ENCODE assay signal across 19 cellular contexts in genomic region chr6:122678841-122679240, GRCh38.
"Had no signal": no experiment of that assay in that cellular context is flagged by ENCODE, and none has a peak within 500 bp of the region (broad histone marks: within the 10 kb centered on the region; RNA-seq: fewer than 3 reads in every experiment).

No MANE protein-coding gene starts in this region.

- H3K36me3 ChIP-seq: esophagus muscularis mucosa, gastroesophageal sphincter, spleen, tibial artery, upper lobe of right lung, vagina had no signal

- H3K9me3 ChIP-seq: esophagus muscularis mucosa, gastroesophageal sphincter, mucosa of descending colon, spleen, tibial artery, upper lobe of right lung, vagina had no signal

- DNase-seq: effector CD4-positive, alpha-beta T cell; foreskin fibroblast; glutamatergic neuron; immature natural killer cell; mucosa of descending colon; naive thymus-derived CD8-positive, alpha-beta T cell; spleen; stimulated activated CD4-positive, alpha-beta T cell treated with anti-CD3 and anti-CD28 coated beads, Interleukin-15, amount 100 ng/mL, for 24 hours; stimulated activated CD4-positive, alpha-beta T cell treated with anti-CD3 and anti-CD28 coated beads, Interleukin-1b, Interleukin-23, amount 100 ng/mL, for 48 hours; stimulated activated CD4-positive, alpha-beta T cell treated with anti-CD3 and anti-CD28 coated beads, Interleukin-4, amount 100 ng/mL, for 24 hours; tibial artery; upper lobe of right lung had no signal

- ATAC-seq: gastroesophageal sphincter; mucosa of descending colon; naive thymus-derived CD8-positive, alpha-beta T cell; sciatic nerve; stimulated activated memory B cell treated with anti-CD40 and anti-IgM and Interleukin-4, amounts not matched to agents 10 μg/mL and 1 μg/mL and 100 μg/mL, for 72 hours; upper lobe of right lung had no signal

- H3K27me3 ChIP-seq: esophagus muscularis mucosa, gastroesophageal sphincter, spleen, tibial artery, upper lobe of right lung, vagina had no signal

- H3K4me3 ChIP-seq: coronary artery, esophagus muscularis mucosa, gastroesophageal sphincter, mucosa of descending colon, spleen, tibial artery, upper lobe of right lung, vagina had no signal

- H3K27ac ChIP-seq: coronary artery, epithelial cell of prostate, esophagus muscularis mucosa, gastroesophageal sphincter, spleen, tibial artery, upper lobe of right lung, vagina had no signal

- H3K4me1 ChIP-seq: esophagus muscularis mucosa, gastroesophageal sphincter, spleen, tibial artery, upper lobe of right lung, vagina had no signal
